8 cellular contexts compared by ENCODE assay signal in the genomic region with DNA sequence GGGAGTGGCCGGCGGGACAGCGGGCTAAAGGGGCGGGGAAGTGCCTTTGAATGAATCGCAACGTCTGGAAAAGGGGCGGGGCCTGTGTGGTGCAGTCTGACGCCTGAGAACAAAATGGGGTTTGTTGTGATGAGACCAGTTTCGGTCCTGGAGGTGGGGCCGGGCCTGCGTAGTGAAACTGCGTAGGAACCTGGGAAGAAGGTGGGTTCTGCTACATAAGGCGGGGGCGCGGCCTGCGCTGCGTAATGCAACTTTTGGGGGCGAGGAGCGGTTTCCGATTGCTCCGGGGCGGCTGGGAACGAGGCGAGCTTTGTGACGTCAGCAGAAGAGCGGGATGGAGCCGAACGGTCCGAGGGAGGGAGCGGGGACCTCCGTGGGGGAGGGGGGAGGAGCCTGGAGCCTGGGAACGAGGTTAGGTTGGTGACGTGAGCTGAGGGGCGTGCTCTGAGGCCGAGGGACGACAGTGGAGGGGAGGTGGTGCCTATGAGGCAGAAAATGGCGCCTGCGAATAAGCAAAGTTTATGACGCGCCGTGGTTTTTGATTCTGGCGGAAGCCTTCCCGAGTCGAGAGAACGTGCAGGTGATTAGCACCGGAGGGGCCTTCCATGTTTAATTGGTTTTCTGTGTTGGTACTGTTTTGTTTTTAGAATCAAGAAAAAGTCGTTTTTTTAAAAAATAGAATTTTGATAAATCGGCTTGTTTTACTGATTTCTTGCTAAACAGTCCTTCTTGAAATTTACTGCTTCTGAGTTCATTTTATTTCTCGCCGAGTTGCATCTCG. TPM values are rescaled to one million over a fixed set of nuclear protein-coding genes. Genes with fewer than 3 reads are reported as not detected.
DNase-seq lines count a peak whose midpoint lies in the region; ATAC-seq, FAIRE-seq and TF ChIP-seq lines count a peak whose summit lies in the region.

No MANE protein-coding gene starts in this region.

- H3K36me3 Mint-ChIP-seq in nephron (ENCODE audit: low read depth) = peaks cover 22% of the 10 kb centered on the region

- peak overlapping the region; percentile 91 to 93 (median 92) for H3K4me3 Mint-ChIP-seq in nephron

- no peaks in the 10 kb centered on the region for H3K27me3 Mint-ChIP-seq in nephron (ENCODE audit: low read depth)

- DNase-seq in ELF-1 (ENCODE audit: low read depth, low spot score) = peak; percentile 97
- DNase-seq in H54 (ENCODE audit: insufficient read length, low spot score) = peak; percentile 47
- DNase-seq in LoVo (ENCODE audit: low spot score) = peak; percentile 90
- DNase-seq in RWPE1 (ENCODE audit: low spot score) = peak; percentile 84
- DNase-seq in activated T-helper 9 cell treated with anti-CD3 and anti-CD28 coated beads, Interleukin-2, amount 50 U/mL, for 16 hours (ENCODE audit: low read depth) = peak; percentile 92
- DNase-seq in fibroblast of the aortic adventitia (ENCODE audit: low read depth) = peak; percentile 95
- DNase-seq in stimulated activated naive CD8-positive, alpha-beta T cell treated with anti-CD3 and anti-CD28 coated beads, Interleukin-15, Interleukin-2, amounts not matched to agents 100 U/mL and 50 U/mL, for 24 hours = peak; percentile 92

- no peak for TF ChIP-seq POLR2A in H54 (IDR thresholded peaks at IDR 0.05; ENCODE audit: low read depth, low read length)

- no peak for TF ChIP-seq CTCF in RWPE1 (conservative IDR thresholded peaks at IDR 0.05; ENCODE audit: low read depth)
- TF ChIP-seq CTCF in fibroblast of the aortic adventitia (IDR thresholded peaks at IDR 0.05; ENCODE audit: insufficient read depth, low read length) = no peak
- no peak for TF ChIP-seq CTCF in nephron (IDR thresholded peaks at IDR 0.05; ENCODE audit: unreplicated experiment in 3 of 3)

- peak; percentile 95 for ATAC-seq in stimulated activated naive CD8-positive, alpha-beta T cell treated with anti-CD3 and anti-CD28 coated beads, Interleukin-15, Interleukin-2, amounts not matched to agents 100 U/mL and 50 U/mL, for 24 hours

- POLR2A ChIA-PET in RWPE1 (lab: Yijun Ruan, JAX; ENCODE audit: low non-redundant PET) = interaction anchor here (0.6 to 0.9 kb wide), 4 partner anchors 16 to 99 kb away, joined by 3 to 5 read pairs (median 5); no protein-coding TSS in a partner anchor

- CTCF ChIA-PET in RWPE1 (lab: Yijun Ruan, JAX) = interaction anchor here (0.9 kb wide), 1 partner anchor 290 kb away, joined by 4 read pairs; no protein-coding TSS in a partner anchor

- peak overlapping the region; percentile 76 for H3K4me3 ChIP-seq in fibroblast of the aortic adventitia (ENCODE audit: low read depth, low read length)

- H3K9me3 Mint-ChIP-seq in nephron = no peaks in the 10 kb centered on the region

- peak overlapping the region; percentile 92 for H3K27ac ChIP-seq in RWPE1

- H3K27ac Mint-ChIP-seq in nephron = peak overlapping the region; percentile 91 to 99 (median 98)

- H3K4me1 Mint-ChIP-seq in nephron = peaks cover 30% of the 10 kb centered on the region

- no peak for FAIRE-seq in H54 (lab: Jason Lieb, UNC)

RNA-seq across cellular contexts. Expression of gene USP11, which starts 0.7 kb away (rescaled TPM):
- 11.0 and 41.8 TPM in 2 replicates for total RNA-seq in fibroblast of the aortic adventitia (ENCODE audit: low replicate concordance)

RNA-seq across cellular contexts. Expression of gene CDK16, which starts 15.0 kb away (rescaled TPM):
- total RNA-seq in fibroblast of the aortic adventitia (ENCODE audit: low replicate concordance) = 25.3 and 91.6 TPM in 2 replicates

RNA-seq across cellular contexts. Expression of gene UBA1, which starts 39.9 kb away (rescaled TPM):
- total RNA-seq in fibroblast of the aortic adventitia (ENCODE audit: low replicate concordance) = 93.3 and 214 TPM in 2 replicates

Comparison
In these comparisons a context has a peak if more than half of its experiments do, and no peak if none do; other contexts are left out.
1. Peak in every context shown above with its lines: DNase-seq, ATAC-seq, H3K4me3 ChIP-seq and H3K27ac ChIP-seq.
2. DNase-seq: peak in every context shown above with its lines; median percentile 97 in ELF-1; 95 in fibroblast of the aortic adventitia; 92 in activated T-helper 9 cell treated with anti-CD3 and anti-CD28 coated beads, Interleukin-2, amount 50 U/mL, for 16 hours; 92 in stimulated activated naive CD8-positive, alpha-beta T cell treated with anti-CD3 and anti-CD28 coated beads, Interleukin-15, Interleukin-2, amounts not matched to agents 100 U/mL and 50 U/mL, for 24 hours; 90 in LoVo; 84 in RWPE1; 47 in H54.